ENCODE assay signal across 8 cellular contexts in genomic region chr7:55534916-55535636, GRCh38. TPM values are rescaled to one million over a fixed set of nuclear protein-coding genes. Genes with fewer than 3 reads are reported as not detected.
DNase-seq lines count a peak whose midpoint lies in the region; TF ChIP-seq lines count a peak whose summit lies in the region.

No MANE protein-coding gene starts in this region.

- H3K27ac ChIP-seq in cingulate gyrus (ENCODE audit: low read depth, low read length): peak overlapping the region; percentile 19
- H3K27ac ChIP-seq in stomach: peak overlapping the region in 3 of 5 donors; percentile 39 to 73 (median 62)
- H3K27ac ChIP-seq in thyroid gland: no peak overlapping the region

- H3K9me3 ChIP-seq in stomach (no peaks in the 10 kb centered on the region), thyroid gland (no peaks in the 10 kb centered on the region)

- no peak for TF ChIP-seq CTCF in stomach (IDR thresholded peaks at IDR 0.05)
- no peak for TF ChIP-seq CTCF in thyroid gland (IDR thresholded peaks at IDR 0.05)

- peaks cover 85% of the 10 kb centered on the region for H3K4me1 Mint-ChIP-seq in activated CD4-positive, alpha-beta T cell treated with anti-CD3 and anti-CD28 coated beads, Interleukin-2, amount 10 ng/mL, durations not matched to agents 24 days and 14 days

- H3K9me3 Mint-ChIP-seq in activated CD4-positive, alpha-beta T cell treated with anti-CD3 and anti-CD28 coated beads, Interleukin-2, amount 10 ng/mL, durations not matched to agents 24 days and 14 days: no peaks in the 10 kb centered on the region

- no peak for TF ChIP-seq POLR2A in stomach (IDR thresholded peaks at IDR 0.05)
- no peak for TF ChIP-seq POLR2A in thyroid gland (IDR thresholded peaks at IDR 0.05)

- WGBS in stomach, 5 donors: 78 to 93% (median 83%) methylated on average over 7 of the region's 7 CpGs
- WGBS in thyroid gland, 2 donors: 81 to 84% methylated on average over 7 of the region's 7 CpGs

- H3K4me3 Mint-ChIP-seq in activated CD4-positive, alpha-beta T cell treated with anti-CD3 and anti-CD28 coated beads, Interleukin-2, amount 10 ng/mL, durations not matched to agents 24 days and 14 days: peak overlapping the region; percentile 70

- TF ChIP-seq EP300 in stomach (IDR thresholded peaks at IDR 0.05): no peak

- intact Hi-C loops in activated CD4-positive, alpha-beta T cell treated with anti-CD3 and anti-CD28 coated beads, Interleukin-2, amount 10 ng/mL, durations not matched to agents 24 days and 14 days (cut with micrococcal nuclease): loop anchor here (1.0 to 2.0 kb wide), 5 partner anchors 18 to 66 kb away; no protein-coding TSS in a partner anchor
- intact Hi-C loops in stomach (cut with DNase I; ENCODE audit: low total_unique reads): no loop called here
- intact Hi-C loops in thyroid gland (cut with DNase I): no loop called here

- H3K27me3 ChIP-seq in stomach (no peaks in the 10 kb centered on the region), thyroid gland (no peaks in the 10 kb centered on the region)

- DNase-seq in activated CD4-positive, alpha-beta T cell treated with anti-CD3 and anti-CD28 coated beads, Interleukin-2, amount 10 ng/mL, durations not matched to agents 24 days and 14 days: no peak
- DNase-seq in activated CD4-positive, alpha-beta T cell treated with anti-CD3 and anti-CD28 coated beads, Interleukin-2, amount 50 U/mL, for 48 hours: no peak
- DNase-seq in NAMALWA (ENCODE audit: low spot score) (peak; percentile 77), stomach (no peak), thyroid gland (no peak), HuH-7 (ENCODE audit: low spot score) (no peak), NCI-H1048 (lab: John Stamatoyannopoulos, UW) (no peak)

- peak overlapping the region; percentile 99 for H3K27ac Mint-ChIP-seq in activated CD4-positive, alpha-beta T cell treated with anti-CD3 and anti-CD28 coated beads, Interleukin-2, amount 10 ng/mL, durations not matched to agents 24 days and 14 days

- peaks cover 40% of the 10 kb centered on the region for H3K36me3 Mint-ChIP-seq in activated CD4-positive, alpha-beta T cell treated with anti-CD3 and anti-CD28 coated beads, Interleukin-2, amount 10 ng/mL, durations not matched to agents 24 days and 14 days (ENCODE audit: low read depth)

- H3K4me1 ChIP-seq in stomach (peaks cover 36 to 85% (median 58%) of the 10 kb centered on the region in 4 donors), thyroid gland (peaks cover 0 to 29% of the 10 kb centered on the region in 2 donors)

- H3K27me3 Mint-ChIP-seq in activated CD4-positive, alpha-beta T cell treated with anti-CD3 and anti-CD28 coated beads, Interleukin-2, amount 10 ng/mL, durations not matched to agents 24 days and 14 days: peaks cover 2% of the 10 kb centered on the region

- no peak overlapping the region for H3K4me3 ChIP-seq in stomach
- H3K4me3 ChIP-seq in thyroid gland (replicated peaks in 1 of 3): no peak overlapping the region

- H3K36me3 ChIP-seq in stomach: no peaks in the 10 kb centered on the region
- no peaks in the 10 kb centered on the region for H3K36me3 ChIP-seq in thyroid gland

RNA-seq across cellular contexts. Expression of gene VOPP1, which starts 37.2 kb away (rescaled TPM):
- 87.4 and 90.6 TPM in 2 replicates for total RNA-seq in activated CD4-positive, alpha-beta T cell treated with anti-CD3 and anti-CD28 coated beads, Interleukin-2, amount 10 ng/mL, durations not matched to agents 24 days and 14 days
- total RNA-seq in stomach (100 to 1,000 TPM in 1 of 5 donors, 10 to 100 TPM in 4; 19.6 to 117 (median 79.7) TPM), thyroid gland (10 to 100 TPM; 42.6 to 58.0 (median 46.2) TPM)
- polyA plus RNA-seq in stomach: 10 to 100 TPM; 14.0 to 27.3 (median 26.0) TPM

Comparison
In these comparisons a context has a peak if more than half of its experiments do, and no peak if none do; other contexts are left out.
1. H3K27ac ChIP-seq: peak in cingulate gyrus (single experiment) and stomach (3 of 5); none in thyroid gland (0 of 3).